Comparison of ENCODE assay signal across 10 cellular contexts in genomic region chr10:11602919-11603523, GRCh38. TPM values are rescaled to one million over a fixed set of nuclear protein-coding genes. Genes with fewer than 3 reads are reported as not detected.
A peak's percentile ranks its signal among the peaks of the same experiment; 100 is the strongest.
DNase-seq lines count a peak whose midpoint lies in the region; ATAC-seq and TF ChIP-seq lines count a peak whose summit lies in the region.
"Had no signal": no experiment of that assay in that cellular context is flagged by ENCODE, and none has a peak within 500 bp of the region (broad histone marks: within the 10 kb centered on the region; RNA-seq: fewer than 3 reads in every experiment).

No MANE protein-coding gene starts in this region.

- peaks cover 57% of the 10 kb centered on the region for H3K4me1 Mint-ChIP-seq in memory B cell

- WGBS in heart left ventricle, 4 donors, result 71 to 78% (median 73%) methylated on average over 7 of the region's 7 CpGs

- ATAC-seq in GM18520 (IDR thresholded peaks at IDR 0.05; ENCODE audit: unreplicated experiment) (peak; percentile 35), HG03159 (IDR thresholded peaks at IDR 0.05; ENCODE audit: unreplicated experiment) (peak; percentile 45), Panc1 (no peak), memory B cell (ENCODE audit: low read depth) (peak; percentile 50), heart left ventricle (no peak)

- no peaks in the 10 kb centered on the region for H3K27me3 Mint-ChIP-seq in memory B cell

- in situ Hi-C loops in Panc1 (cut with HindIII; ENCODE audit: low pct_unique_long_range_greater_than_20kb, low sequenced_read_pairs), result no loop called here

- CTCF ChIA-PET in Panc1 (lab: Charles Lee), result no interaction called here

- no peak for TF ChIP-seq POLR2A in heart left ventricle (IDR thresholded peaks at IDR 0.05)

- H3K27ac ChIP-seq in Panc1 (ENCODE audit: low read length), result 0 out of 2 replicates have a peak overlapping the region, but pooled peaks have one; percentile 39
- H3K27ac ChIP-seq in heart left ventricle, result no peak overlapping the region

- no peaks in the 10 kb centered on the region for H3K9me3 ChIP-seq in Panc1 (ENCODE audit: control insufficient read depth, insufficient read depth, low read depth, low read length)
- H3K9me3 ChIP-seq in heart left ventricle, result peaks cover 0 to 7% (median 0%) of the 10 kb centered on the region in 12 donors

- H3K27me3 ChIP-seq in Panc1 (ENCODE audit: control insufficient read depth, insufficient read depth, low read length), result no peaks in the 10 kb centered on the region
- H3K27me3 ChIP-seq in heart left ventricle, result no peaks in the 10 kb centered on the region

- H3K4me1 ChIP-seq in Panc1 (ENCODE audit: control insufficient read depth, insufficient read depth, low read length), result peaks cover 22% of the 10 kb centered on the region
- peaks cover 0 to 41% (median 0%) of the 10 kb centered on the region in 12 donors for H3K4me1 ChIP-seq in heart left ventricle

- BruUV-seq in Panc1 (replicated peaks; lab: Mats Ljungman, UMichigan), result no TSS peak

- POLR2A ChIA-PET in Panc1 (lab: Charles Lee), result no interaction called here

- no peaks in the 10 kb centered on the region for H3K9me3 Mint-ChIP-seq in memory B cell

- H3K4me3 ChIP-seq in Panc1 (ENCODE audit: low read depth in 2 of 2, low read length in 2 of 2) (no peak overlapping the region), heart left ventricle (no peak overlapping the region)

- peaks cover 4% of the 10 kb centered on the region for H3K36me3 Mint-ChIP-seq in memory B cell

- peak overlapping the region; percentile 74 for H3K4me3 Mint-ChIP-seq in memory B cell

- intact Hi-C loops in Panc1 (cut with micrococcal nuclease; ENCODE audit: unreplicated experiment), result no loop called here
- intact Hi-C loops in heart left ventricle (cut with DNase I), result no loop called here

- peak overlapping the region; percentile 89 for H3K27ac Mint-ChIP-seq in memory B cell

- no peak for TF ChIP-seq CTCF in Panc1 (IDR thresholded peaks at IDR 0.05)
- no peak for TF ChIP-seq CTCF in heart left ventricle (IDR thresholded peaks at IDR 0.05)

- DNase-seq in Panc1 (ENCODE audit: low read depth, low spot score), result no peak
- DNase-seq in memory B cell (ENCODE audit: low spot score in 2 of 2), result no peak
- DNase-seq in stimulated activated naive CD4-positive, alpha-beta T cell (lab: John Stamatoyannopoulos, UW), result no peak
- no peak for DNase-seq in mucosa of gallbladder (ENCODE audit: low spot score)
- DNase-seq in heart left ventricle, result no peak
- no peak for DNase-seq in AG08395 (ENCODE audit: low spot score)
- DNase-seq: activated effector memory CD4-positive, alpha-beta T cell treated with anti-CD3 and anti-CD28 coated beads, Interleukin-2, amount 50 U/mL, for 16 hours; stimulated activated CD4-positive, alpha-beta T cell treated with anti-CD3 and anti-CD28 coated beads, Interleukin-2, amount 100 ng/mL, for 48 hours had no signal

- no peaks in the 10 kb centered on the region for H3K36me3 ChIP-seq in Panc1 (ENCODE audit: control insufficient read depth, insufficient read depth, low read length)
- no peaks in the 10 kb centered on the region for H3K36me3 ChIP-seq in heart left ventricle

RNA-seq across cellular contexts. Expression of gene USP6NL, which starts 8.4 kb away (rescaled TPM):
- total RNA-seq in Panc1 (2021; ENCODE audit: unreplicated experiment) (13.9 TPM), mucosa of gallbladder (14.6 TPM), heart left ventricle (10 to 100 TPM in 3 of 9 donors, 1 to 10 TPM in 6; 5.7 to 12.2 (median 9.7) TPM)
- polyA plus RNA-seq in Panc1 (2012; ENCODE audit: insufficient read length), result 7.0 TPM
- polyA plus RNA-seq in heart left ventricle, result 1 to 10 TPM; 1.3 to 8.6 TPM

Comparison
In these comparisons a context has a peak if more than half of its experiments do, and no peak if none do; other contexts are left out.
1. ATAC-seq: peak in GM18520 (single experiment), HG03159 (single experiment) and memory B cell (single experiment); none in Panc1 (single experiment) and heart left ventricle (0 of 4).